Comparison of ENCODE assay signal across 20 cellular contexts in genomic region chr13:41501281-41501680, GRCh38. TPM values are rescaled to one million over a fixed set of nuclear protein-coding genes. Genes with fewer than 3 reads are reported as not detected.
DNase-seq lines count a peak whose midpoint lies in the region; ATAC-seq and TF ChIP-seq lines count a peak whose summit lies in the region.
"Had no signal": no experiment of that assay in that cellular context is flagged by ENCODE, and none has a peak within 500 bp of the region (broad histone marks: within the 10 kb centered on the region; RNA-seq: fewer than 3 reads in every experiment).

No MANE protein-coding gene starts in this region.

- H3K4me3 Mint-ChIP-seq in MCF 10A (ENCODE audit: unreplicated experiment): no peak overlapping the region
- no peak overlapping the region for H3K4me3 Mint-ChIP-seq in central memory CD8-positive, alpha-beta T cell
- H3K4me3 Mint-ChIP-seq: immature natural killer cell had no signal

- no peaks in the 10 kb centered on the region for H3K36me3 ChIP-seq in breast epithelium
- H3K36me3 ChIP-seq in Peyer's patch: no peaks in the 10 kb centered on the region
- H3K36me3 ChIP-seq: heart right ventricle, lower lobe of right lung, ovary, sigmoid colon, stomach, upper lobe of right lung had no signal

- H3K9me3 Mint-ChIP-seq in MCF 10A (ENCODE audit: unreplicated experiment): peaks cover 14% of the 10 kb centered on the region
- H3K9me3 Mint-ChIP-seq in central memory CD8-positive, alpha-beta T cell: peaks cover 14% of the 10 kb centered on the region

- no peaks in the 10 kb centered on the region for H3K27me3 ChIP-seq in breast epithelium
- no peaks in the 10 kb centered on the region for H3K27me3 ChIP-seq in Peyer's patch
- H3K27me3 ChIP-seq: heart right ventricle, ovary, sigmoid colon, stomach, upper lobe of right lung had no signal

- POLR2A ChIA-PET in MCF 10A (lab: Yijun Ruan, JAX): interaction anchor here (0.7 kb wide), 1 partner anchor 11 kb away, joined by 3 read pairs; no protein-coding TSS in a partner anchor

- H3K27me3 Mint-ChIP-seq in MCF 10A (ENCODE audit: insufficient read depth, unreplicated experiment): no peaks in the 10 kb centered on the region
- no peaks in the 10 kb centered on the region for H3K27me3 Mint-ChIP-seq in central memory CD8-positive, alpha-beta T cell
- H3K27me3 Mint-ChIP-seq: effector memory CD8-positive, alpha-beta T cell had no signal

- ATAC-seq in central memory CD8-positive, alpha-beta T cell (replicated peaks; ENCODE audit: extremely low read depth, poor library complexity, severe bottlenecking): no peak
- no peak for ATAC-seq in GM21526 (IDR thresholded peaks at IDR 0.05; ENCODE audit: low FRiP score, unreplicated experiment)
- ATAC-seq: Right ventricle myocardium inferior had no signal

- intact Hi-C loops in MCF 10A (cut with micrococcal nuclease): no loop called here
- intact Hi-C loops in breast epithelium (cut with DNase I; ENCODE audit: low total_unique reads): no loop called here

- H3K4me1 ChIP-seq in breast epithelium: no peaks in the 10 kb centered on the region
- peaks cover 0 to 20% (median 4%) of the 10 kb centered on the region in 4 donors for H3K4me1 ChIP-seq in Peyer's patch
- H3K4me1 ChIP-seq: upper lobe of right lung had no signal

- CTCF ChIA-PET in MCF 10A (lab: Yijun Ruan, JAX): interaction anchor here (0.6 kb wide), 1 partner anchor 86 kb away, joined by 4 read pairs; no protein-coding TSS in a partner anchor

- peaks cover 19% of the 10 kb centered on the region for H3K4me1 Mint-ChIP-seq in MCF 10A (ENCODE audit: insufficient read depth, unreplicated experiment)
- H3K4me1 Mint-ChIP-seq in central memory CD8-positive, alpha-beta T cell: peaks cover 34% of the 10 kb centered on the region

- no peak for TF ChIP-seq POLR2A in breast epithelium (IDR thresholded peaks at IDR 0.05)
- TF ChIP-seq POLR2A in Peyer's patch (IDR thresholded peaks at IDR 0.05): no peak

- H3K4me3 ChIP-seq in breast epithelium (no peak overlapping the region), Peyer's patch (no peak overlapping the region)
- H3K4me3 ChIP-seq: heart right ventricle, lower lobe of right lung, ovary, sigmoid colon, stomach, upper lobe of right lung had no signal

- no peak for DNase-seq in MCF 10A (ENCODE audit: unreplicated experiment)
- DNase-seq in breast epithelium (ENCODE audit: low spot score in 2 of 2): no peak
- DNase-seq in MV-4-11 (lab: John Stamatoyannopoulos, UW): peak; percentile 55
- no peak for DNase-seq in central memory CD8-positive, alpha-beta T cell (ENCODE audit: low spot score in 2 of 2)
- DNase-seq in Peyer's patch: no peak
- no peak for DNase-seq in effector CD8-positive, alpha-beta T cell (lab: John Stamatoyannopoulos, UW)
- no peak for DNase-seq in SKM-1 treated with dmso at 0.1 percent for 144 hours (lab: John Stamatoyannopoulos, UW; ENCODE audit: unreplicated experiment)
- DNase-seq: anterior cingulate cortex; effector memory CD8-positive, alpha-beta T cell; heart right ventricle; immature natural killer cell; lower lobe of right lung; NCI-H1694; NCI-H2227 treated with DMSO at 0.1 percent for 48 hours; ovary; sigmoid colon; stomach; upper lobe of right lung had no signal

- TF ChIP-seq CTCF in MCF 10A (IDR thresholded peaks at IDR 0.05; ENCODE audit: unreplicated experiment) (no peak), breast epithelium (IDR thresholded peaks at IDR 0.05) (no peak), Peyer's patch (IDR thresholded peaks at IDR 0.05) (no peak)

- BruUV-seq in MCF 10A (replicated peaks; lab: Mats Ljungman, UMichigan): no TSS peak

- H3K27ac Mint-ChIP-seq in MCF 10A (ENCODE audit: low read depth, unreplicated experiment): peak overlapping the region; percentile 66
- peak overlapping the region; percentile 75 for H3K27ac Mint-ChIP-seq in central memory CD8-positive, alpha-beta T cell (ENCODE audit: low read depth)

- H3K27ac ChIP-seq in breast epithelium (no peak overlapping the region), Peyer's patch (peak overlapping the region in 1 of 4 donors; percentile 58)
- H3K27ac ChIP-seq: heart right ventricle, lower lobe of right lung, ovary, sigmoid colon, stomach, upper lobe of right lung had no signal

- no peaks in the 10 kb centered on the region for H3K36me3 Mint-ChIP-seq in MCF 10A (ENCODE audit: insufficient read depth, unreplicated experiment)
- peaks cover 2% of the 10 kb centered on the region for H3K36me3 Mint-ChIP-seq in central memory CD8-positive, alpha-beta T cell (ENCODE audit: insufficient read depth)

- H3K9me3 ChIP-seq in breast epithelium: peaks cover 0 to 9% of the 10 kb centered on the region in 2 donors
- no peaks in the 10 kb centered on the region for H3K9me3 ChIP-seq in Peyer's patch
- H3K9me3 ChIP-seq: lower lobe of right lung, ovary, upper lobe of right lung had no signal

RNA-seq across cellular contexts. Expression of gene RGCC, which starts 43.9 kb away (rescaled TPM):
- total RNA-seq in MCF 10A (2022) (2.9 and 3.7 TPM in 2 replicates), breast epithelium (100 to 1,000 TPM in 1 of 3 donors, 10 to 100 TPM in 2; 91.8 to 112 (median 95.7) TPM), Peyer's patch (10 to 100 TPM in 2 of 4 donors, 1 to 10 TPM in 2; 4.6 to 65.2 (median 10.8) TPM)
